Comparison of ENCODE assay signal across 8 cellular contexts in genomic region chr15:38683382-38684242, GRCh38.
DNase-seq lines count a peak whose midpoint lies in the region; ATAC-seq, FAIRE-seq and TF ChIP-seq lines count a peak whose summit lies in the region.

No MANE protein-coding gene starts in this region.

- DNase-seq in CD4-positive, CD25-positive, alpha-beta regulatory T cell, result peak; percentile 56 to 89 (median 77)
- DNase-seq in RCC 7860 (ENCODE audit: low spot score) (peak; percentile 48), germinal center (ENCODE audit: low spot score) (peak; percentile 53), psoas muscle (peak in 1 of 2 donors; percentile 15), GM19238 (ENCODE audit: insufficient read length, low spot score) (no peak)
- peak; percentile 62 for DNase-seq in activated T-helper 2 cell treated with anti-CD3 and anti-CD28 coated beads, Interferon-gamma antibody, Interleukin-2, Interleukin-4, amounts not matched to agents 10 μg/mL and 5 μg/mL and 100 μg/mL, durations not matched to agents 14 hours and 24 hours and 36 hours (ENCODE audit: low spot score)

- H3K9me3 ChIP-seq in CD4-positive, CD25-positive, alpha-beta regulatory T cell (ENCODE audit: control insufficient read depth in 2 of 2, low read length in 2 of 2), result no peaks in the 10 kb centered on the region
- H3K9me3 ChIP-seq in psoas muscle, result no peaks in the 10 kb centered on the region

- H3K4me1 Mint-ChIP-seq in CD4-positive, CD25-positive, alpha-beta regulatory T cell, result peaks cover 37 to 84% (median 68%) of the 10 kb centered on the region in 4 donors
- H3K4me1 Mint-ChIP-seq in activated T-helper 2 cell treated with anti-CD3 and anti-CD28 coated beads, Interferon-gamma antibody, Interleukin-2, Interleukin-4, amounts not matched to agents 10 μg/mL and 5 μg/mL and 100 μg/mL, durations not matched to agents 14 hours and 24 hours and 36 hours (ENCODE audit: low read depth), result peaks cover 66% of the 10 kb centered on the region

- intact Hi-C loops in activated T-helper 2 cell treated with anti-CD3 and anti-CD28 coated beads, Interferon-gamma antibody, Interleukin-2, Interleukin-4, amounts not matched to agents 10 μg/mL and 5 μg/mL and 100 μg/mL, durations not matched to agents 14 hours and 24 hours and 36 hours (cut with micrococcal nuclease), result loop anchor here (1.0 kb wide), 2 partner anchors 12 to 120 kb away; no protein-coding TSS in a partner anchor
- intact Hi-C loops in psoas muscle (cut with DNase I), result loop anchor here (2.0 to 10.0 kb wide), 3 partner anchors 119 to 243 kb away; partner anchors contain the start of gene RASGRP1 (in 2 of the 2)

- H3K4me3 Mint-ChIP-seq in CD4-positive, CD25-positive, alpha-beta regulatory T cell, result peak overlapping the region; percentile 34 to 88 (median 75)
- H3K4me3 Mint-ChIP-seq in activated T-helper 2 cell treated with anti-CD3 and anti-CD28 coated beads, Interferon-gamma antibody, Interleukin-2, Interleukin-4, amounts not matched to agents 10 μg/mL and 5 μg/mL and 100 μg/mL, durations not matched to agents 14 hours and 24 hours and 36 hours (ENCODE audit: low read depth), result no peak overlapping the region

- H3K36me3 ChIP-seq in CD4-positive, CD25-positive, alpha-beta regulatory T cell (ENCODE audit: control insufficient read depth, insufficient read depth, low read length), result no peaks in the 10 kb centered on the region
- H3K36me3 ChIP-seq in psoas muscle (ENCODE audit: insufficient read depth in 1 of 2, low read depth in 1 of 2), result no peaks in the 10 kb centered on the region

- TF ChIP-seq CTCF in psoas muscle (IDR thresholded peaks at IDR 0.05), result peak; percentile 60

- no peaks in the 10 kb centered on the region for H3K27me3 Mint-ChIP-seq in CD4-positive, CD25-positive, alpha-beta regulatory T cell
- H3K27me3 Mint-ChIP-seq in activated T-helper 2 cell treated with anti-CD3 and anti-CD28 coated beads, Interferon-gamma antibody, Interleukin-2, Interleukin-4, amounts not matched to agents 10 μg/mL and 5 μg/mL and 100 μg/mL, durations not matched to agents 14 hours and 24 hours and 36 hours (ENCODE audit: low read depth), result no peaks in the 10 kb centered on the region

- peaks cover 66% of the 10 kb centered on the region for H3K4me1 ChIP-seq in CD4-positive, CD25-positive, alpha-beta regulatory T cell (ENCODE audit: control insufficient read depth, insufficient read depth, low read length, poor library complexity, severe bottlenecking)
- H3K4me1 ChIP-seq in psoas muscle, result no peaks in the 10 kb centered on the region

- H3K36me3 Mint-ChIP-seq in CD4-positive, CD25-positive, alpha-beta regulatory T cell, result no peaks in the 10 kb centered on the region
- no peaks in the 10 kb centered on the region for H3K36me3 Mint-ChIP-seq in activated T-helper 2 cell treated with anti-CD3 and anti-CD28 coated beads, Interferon-gamma antibody, Interleukin-2, Interleukin-4, amounts not matched to agents 10 μg/mL and 5 μg/mL and 100 μg/mL, durations not matched to agents 14 hours and 24 hours and 36 hours (ENCODE audit: low read depth)

- H3K27ac Mint-ChIP-seq in CD4-positive, CD25-positive, alpha-beta regulatory T cell, result peak overlapping the region; percentile 69 to 100 (median 93)
- H3K27ac Mint-ChIP-seq in activated T-helper 2 cell treated with anti-CD3 and anti-CD28 coated beads, Interferon-gamma antibody, Interleukin-2, Interleukin-4, amounts not matched to agents 10 μg/mL and 5 μg/mL and 100 μg/mL, durations not matched to agents 14 hours and 24 hours and 36 hours, result peak overlapping the region; percentile 89

- peak overlapping the region; percentile 53 for H3K4me3 ChIP-seq in CD4-positive, CD25-positive, alpha-beta regulatory T cell (ENCODE audit: low read depth, low read length)
- H3K4me3 ChIP-seq in psoas muscle, result no peak overlapping the region

- H3K27ac ChIP-seq in CD4-positive, CD25-positive, alpha-beta regulatory T cell (ENCODE audit: insufficient read depth, low read length, poor library complexity, severe bottlenecking), result peak overlapping the region; percentile 84
- no peak overlapping the region for H3K27ac ChIP-seq in psoas muscle

- 85 to 94% (median 85%) methylated on average over 2 of the region's 2 CpGs for WGBS in psoas muscle, 3 donors

- peak; percentile 63 to 66 for ATAC-seq in CD4-positive, CD25-positive, alpha-beta regulatory T cell (ENCODE audit: low read depth in 2 of 2)
- ATAC-seq in GM19035 (IDR thresholded peaks at IDR 0.05; ENCODE audit: unreplicated experiment) (peak; percentile 77), HG03378 (IDR thresholded peaks at IDR 0.05; ENCODE audit: unreplicated experiment) (peak; percentile 87), psoas muscle (peak in 3 of 4 donors; percentile 56 to 74 (median 67))

- peak; percentile 67 for FAIRE-seq in RCC 7860 (lab: Jason Lieb, UNC)

- peaks cover 0 to 2% (median 0%) of the 10 kb centered on the region in 7 donors for H3K9me3 Mint-ChIP-seq in CD4-positive, CD25-positive, alpha-beta regulatory T cell
- H3K9me3 Mint-ChIP-seq in activated T-helper 2 cell treated with anti-CD3 and anti-CD28 coated beads, Interferon-gamma antibody, Interleukin-2, Interleukin-4, amounts not matched to agents 10 μg/mL and 5 μg/mL and 100 μg/mL, durations not matched to agents 14 hours and 24 hours and 36 hours, result no peaks in the 10 kb centered on the region

- no peaks in the 10 kb centered on the region for H3K27me3 ChIP-seq in CD4-positive, CD25-positive, alpha-beta regulatory T cell (ENCODE audit: control insufficient read depth, insufficient read depth, low read length)
- H3K27me3 ChIP-seq in psoas muscle (ENCODE audit: insufficient read depth in 3 of 3, low read length in 2 of 3), result peaks cover 0 to 4% (median 0%) of the 10 kb centered on the region in 3 donors
